Comparison of ENCODE assay signal across 8 cellular contexts in genomic region chr4:76208005-76208765, GRCh38. TPM values are rescaled to one million over a fixed set of nuclear protein-coding genes. Genes with fewer than 3 reads are reported as not detected.
DNase-seq lines count a peak whose midpoint lies in the region; ATAC-seq and TF ChIP-seq lines count a peak whose summit lies in the region.

No MANE protein-coding gene starts in this region.

- DNase-seq in AG10803 (ENCODE audit: low read depth) = peak; percentile 88
- peak; percentile 21 for DNase-seq in M059J (ENCODE audit: low read depth)
- DNase-seq in adipocyte (ENCODE audit: low read depth) = peak; percentile 88
- DNase-seq in heart right ventricle = peak; percentile 68 to 89
- peak; percentile 74 for DNase-seq in renal cortical epithelial cell (ENCODE audit: low read depth)
- DNase-seq in OCI-LY7 (ENCODE audit: low spot score) = no peak
- DNase-seq in stimulated activated naive CD8-positive, alpha-beta T cell treated with anti-CD3 and anti-CD28 coated beads, Interleukin-15, Interleukin-2, amounts not matched to agents 100 U/mL and 50 U/mL, for 24 hours = no peak

- no peak for TF ChIP-seq CTCF in AG10803 (conservative IDR thresholded peaks at IDR 0.05; ENCODE audit: low read length)
- no peak for TF ChIP-seq CTCF in heart right ventricle (IDR thresholded peaks at IDR 0.05)
- TF ChIP-seq CTCF in OCI-LY7 (conservative IDR thresholded peaks at IDR 0.05; ENCODE audit: low read length) = no peak

- H3K27me3 ChIP-seq in adipocyte (replicated peaks; ENCODE audit: control insufficient read depth, insufficient read depth, low read length) (no peaks in the 10 kb centered on the region), heart right ventricle (no peaks in the 10 kb centered on the region)

- H3K9me2 ChIP-seq in OCI-LY7 (ENCODE audit: insufficient read depth, low read length) = no peaks in the 10 kb centered on the region; the same call in 1 of the 2 replicates

- WGBS in heart right ventricle, 2 donors = 15 to 19% methylated on average over 9 of the region's 9 CpGs

- intact Hi-C loops in heart right ventricle (cut with DNase I) (no loop called here), OCI-LY7 (cut with micrococcal nuclease; ENCODE audit: unreplicated experiment) (no loop called here)

- H3K4me3 ChIP-seq in AG10803 (ENCODE audit: low read length) = peak overlapping the region; percentile 38
- H3K4me3 ChIP-seq in adipocyte (ENCODE audit: low read length) = peak overlapping the region; percentile 78
- H3K4me3 ChIP-seq in heart right ventricle = peak overlapping the region in 9 of 10 donors; percentile 2 to 37 (median 31)
- no peak overlapping the region for H3K4me3 ChIP-seq in OCI-LY7 (ENCODE audit: low read depth, low read length, poor library complexity, severe bottlenecking)

- H2AFZ ChIP-seq in OCI-LY7 (ENCODE audit: low read length) = no peak overlapping the region

- peak overlapping the region; percentile 83 for H3K9ac ChIP-seq in adipocyte (ENCODE audit: low read length)

- no peak overlapping the region for H3K4me2 ChIP-seq in OCI-LY7 (ENCODE audit: low read length)

- ATAC-seq in heart right ventricle (peak; percentile 91 to 95 (median 94)), GM18861 (IDR thresholded peaks at IDR 0.05; ENCODE audit: unreplicated experiment) (no peak)
- ATAC-seq in stimulated activated naive CD8-positive, alpha-beta T cell treated with anti-CD3 and anti-CD28 coated beads, Interleukin-15, Interleukin-2, amounts not matched to agents 100 U/mL and 50 U/mL, for 24 hours = no peak

- H4K20me1 ChIP-seq in OCI-LY7 (ENCODE audit: insufficient read depth, low read length) = no peaks in the 10 kb centered on the region

- POLR2A ChIA-PET in OCI-LY7 (lab: Charles Lee) = no interaction called here

- peak overlapping the region; percentile 44 to 97 (median 94) for H3K27ac ChIP-seq in heart right ventricle
- H3K27ac ChIP-seq in OCI-LY7 (ENCODE audit: low read depth, low read length, poor library complexity, severe bottlenecking) = no peak overlapping the region

- no TSS peak for BruUV-seq in OCI-LY7 (replicated peaks; lab: Mats Ljungman, UMichigan)

- H3K4me1 ChIP-seq in adipocyte (ENCODE audit: control insufficient read depth, insufficient read depth, low read length) = peaks cover 89% of the 10 kb centered on the region
- H3K4me1 ChIP-seq in heart right ventricle = peaks cover 24 to 95% (median 87%) of the 10 kb centered on the region in 9 donors
- H3K4me1 ChIP-seq in OCI-LY7 (ENCODE audit: insufficient read depth, low read length, poor library complexity, severe bottlenecking) = no peaks in the 10 kb centered on the region

- no peaks in the 10 kb centered on the region for H3K36me3 ChIP-seq in adipocyte (ENCODE audit: control insufficient read depth, insufficient read depth, low read length, severe bottlenecking)
- H3K36me3 ChIP-seq in heart right ventricle = no peaks in the 10 kb centered on the region
- H3K36me3 ChIP-seq in OCI-LY7 (ENCODE audit: insufficient read depth, low read length) = no peaks in the 10 kb centered on the region

- no peaks in the 10 kb centered on the region for H3K79me2 ChIP-seq in OCI-LY7 (ENCODE audit: insufficient read depth, low read depth, low read length)

- H3K9me3 ChIP-seq in adipocyte (ENCODE audit: control insufficient read depth, low read length) = no peaks in the 10 kb centered on the region
- H3K9me3 ChIP-seq in heart right ventricle = no peaks in the 10 kb centered on the region
- H3K9me3 ChIP-seq in OCI-LY7 (ENCODE audit: low read length) = no peaks in the 10 kb centered on the region

- CTCF ChIA-PET in OCI-LY7 (lab: Charles Lee; ENCODE audit: unreplicated experiment) = no interaction called here

RNA-seq across cellular contexts. Expression of gene SCARB2, which starts 5.4 kb away (rescaled TPM):
- total RNA-seq in M059J (2014; rRNA removed; shearing (Covaris generic)) = 97.3 and 105 TPM in 2 replicates
- 100 to 1,000 TPM in 4 of 10 donors, 10 to 100 TPM in 6; 76.6 to 199 (median 94.9) TPM for total RNA-seq in heart right ventricle
- 100 to 1,000 TPM; 119 to 125 TPM for polyA plus RNA-seq in heart right ventricle
- 180 and 259 TPM in 2 replicates for total RNA-seq in renal cortical epithelial cell
- total RNA-seq in OCI-LY7 (2014; rRNA removed; shearing (Covaris generic)) = not detected in 2 replicates
- 0.28 and 1.1 TPM in 2 replicates for total RNA-seq in OCI-LY7 (2022)

RNA-seq across cellular contexts. Expression of gene FAM47E, which starts 43.3 kb away (rescaled TPM):
- not detected in 2 replicates for total RNA-seq in M059J (2014; rRNA removed; shearing (Covaris generic))
- total RNA-seq in heart right ventricle (1 to 10 TPM; 2.1 to 6.3 (median 3.1) TPM), renal cortical epithelial cell (1.0 and 5.7 TPM in 2 replicates), OCI-LY7 (2022) (not detected in 2 replicates)
- 1 to 10 TPM in 1 of 2 donors, under 1 TPM in 1; 0.68 to 4.7 TPM for polyA plus RNA-seq in heart right ventricle
- not detected in 2 replicates for total RNA-seq in OCI-LY7 (2014; rRNA removed; shearing (Covaris generic))

RNA-seq across cellular contexts. Expression of gene NUP54, which starts 60.0 kb away (rescaled TPM):
- total RNA-seq in M059J (2014; rRNA removed; shearing (Covaris generic)) = 55.4 and 59.2 TPM in 2 replicates
- total RNA-seq in heart right ventricle (10 to 100 TPM; 16.1 to 22.6 (median 18.9) TPM), renal cortical epithelial cell (48.6 and 80.7 TPM in 2 replicates), OCI-LY7 (2022) (50.8 and 52.6 TPM in 2 replicates)
- polyA plus RNA-seq in heart right ventricle = 10 to 100 TPM in 1 of 2 donors, 1 to 10 TPM in 1; 9.6 to 25.8 TPM
- 29.2 and 40.2 TPM in 2 replicates for total RNA-seq in OCI-LY7 (2014; rRNA removed; shearing (Covaris generic))

Comparison
In these comparisons a context has a peak if more than half of its experiments do, and no peak if none do; other contexts are left out.
1. DNase-seq: peak in AG10803 (single experiment), M059J (single experiment), adipocyte (single experiment), heart right ventricle (2 of 2) and renal cortical epithelial cell (single experiment); none in OCI-LY7 (single experiment) and stimulated activated naive CD8-positive, alpha-beta T cell treated with anti-CD3 and anti-CD28 coated beads, Interleukin-15, Interleukin-2, amounts not matched to agents 100 U/mL and 50 U/mL, for 24 hours (single experiment).
2. ATAC-seq: peak in heart right ventricle (8 of 8); none in GM18861 (single experiment) and stimulated activated naive CD8-positive, alpha-beta T cell treated with anti-CD3 and anti-CD28 coated beads, Interleukin-15, Interleukin-2, amounts not matched to agents 100 U/mL and 50 U/mL, for 24 hours (single experiment).
3. RNA of gene SCARB2, which starts 5.4 kb away (total RNA-seq): 180 to 259 TPM in renal cortical epithelial cell, 97.3 to 105 TPM in M059J and 76.6 to 199 TPM in heart right ventricle; 0.28 to 1.1 TPM in OCI-LY7; every median in the first group is over 10 times any median in the second.